In genomic region chr15:90860942-90861675, GRCh38 we compare ENCODE assay signal across 11 cellular contexts. TPM values are rescaled to one million over a fixed set of nuclear protein-coding genes. Genes with fewer than 3 reads are reported as not detected.
DNase-seq lines count a peak whose midpoint lies in the region; ATAC-seq and TF ChIP-seq lines count a peak whose summit lies in the region.
"Had no signal": no experiment of that assay in that cellular context is flagged by ENCODE, and none has a peak within 500 bp of the region (broad histone marks: within the 10 kb centered on the region; RNA-seq: fewer than 3 reads in every experiment).

No MANE protein-coding gene starts in this region.

- H3K27ac ChIP-seq in RWPE1 (no peak overlapping the region), hepatocyte (no peak overlapping the region), ascending aorta (no peak overlapping the region)
- H3K27ac ChIP-seq: neural progenitor cell had no signal

- H3K36me3 ChIP-seq in hepatocyte (replicated peaks; ENCODE audit: insufficient read depth, low read depth) (no peaks in the 10 kb centered on the region), ascending aorta (no peaks in the 10 kb centered on the region)
- H3K36me3 ChIP-seq: neural progenitor cell had no signal

- no peak for TF ChIP-seq CTCF in RWPE1 (conservative IDR thresholded peaks at IDR 0.05; ENCODE audit: low read depth)
- TF ChIP-seq CTCF in hepatocyte (IDR thresholded peaks at IDR 0.05; ENCODE audit: poor library complexity), result no peak
- no peak for TF ChIP-seq CTCF in ascending aorta (IDR thresholded peaks at IDR 0.05)

- H3K4me3 ChIP-seq in hepatocyte, result no peak overlapping the region
- H3K4me3 ChIP-seq in ascending aorta, result no peak overlapping the region
- H3K4me3 ChIP-seq: neural progenitor cell had no signal

- H3K9me3 ChIP-seq in hepatocyte (ENCODE audit: low read depth) (no peaks in the 10 kb centered on the region), ascending aorta (no peaks in the 10 kb centered on the region)
- H3K9me3 ChIP-seq: Caco-2 had no signal

- DNase-seq in DMS53 treated with DMSO at 0.1 percent for 48 hours (lab: John Stamatoyannopoulos, UW; ENCODE audit: unreplicated experiment) (peak; percentile 93), NCI-H1417 treated with DMSO at 0.1 percent for 48 hours (lab: John Stamatoyannopoulos, UW) (peak; percentile 89), RWPE1 (ENCODE audit: low spot score) (peak; percentile 73), hepatocyte (ENCODE audit: low spot score) (peak; percentile 43), ascending aorta (ENCODE audit: low spot score in 2 of 2) (no peak)
- no peak for DNase-seq in activated T-cell treated with anti-CD3 and anti-CD28 coated beads, Interleukin-2, amount 50 U/mL, for 1 hour

- H3K27me3 ChIP-seq in hepatocyte, result no peaks in the 10 kb centered on the region
- H3K27me3 ChIP-seq in ascending aorta, result no peaks in the 10 kb centered on the region
- H3K27me3 ChIP-seq: neural progenitor cell had no signal

- POLR2A ChIA-PET in RWPE1 (lab: Yijun Ruan, JAX; ENCODE audit: low non-redundant PET), result no interaction called here

- 74% methylated on average over 14 of the region's 14 CpGs for WGBS in hepatocyte (ENCODE audit: low lambda C conversion rate, missing lambda C conversion rate)

- H3K4me1 ChIP-seq in hepatocyte (ENCODE audit: insufficient read depth) (peaks cover 6% of the 10 kb centered on the region), ascending aorta (no peaks in the 10 kb centered on the region)

- no peaks in the 10 kb centered on the region for H4K20me1 ChIP-seq in hepatocyte (ENCODE audit: insufficient read depth, poor library complexity, severe bottlenecking)

- ATAC-seq in GM21825 (IDR thresholded peaks at IDR 0.05; ENCODE audit: unreplicated experiment), result no peak
- no peak for ATAC-seq in GM18502 (IDR thresholded peaks at IDR 0.05; ENCODE audit: poor library complexity, unreplicated experiment)
- ATAC-seq: activated CD4-positive, CD25-positive, alpha-beta regulatory T cell treated with anti-CD3 and anti-CD28 coated beads, Interleukin-2, amount 50 U/mL, for 24 hours had no signal

- CTCF ChIA-PET in RWPE1 (lab: Yijun Ruan, JAX), result no interaction called here

- no peaks in the 10 kb centered on the region for H3K79me2 ChIP-seq in hepatocyte

- no peak overlapping the region for H3K4me2 ChIP-seq in hepatocyte
- H3K4me2 ChIP-seq: neural progenitor cell had no signal

- no peak overlapping the region for H2AFZ ChIP-seq in hepatocyte
- H2AFZ ChIP-seq: neural progenitor cell had no signal

- intact Hi-C loops in ascending aorta (cut with DNase I), result no loop called here

- H3K9me2 ChIP-seq in hepatocyte (replicated peaks; ENCODE audit: insufficient read depth), result no peaks in the 10 kb centered on the region

RNA-seq across cellular contexts. Expression of gene FURIN, which starts 7.3 kb away (rescaled TPM):
- 62.6 and 67.9 TPM in 2 replicates for total RNA-seq in hepatocyte
- 84.6 and 98.9 TPM in 2 replicates for polyA plus RNA-seq in hepatocyte
- 86.3 TPM for total RNA-seq in ascending aorta

RNA-seq across cellular contexts. Expression of gene FES, which starts 23.2 kb away (rescaled TPM):
- total RNA-seq in hepatocyte (5.7 and 13.5 TPM in 2 replicates), ascending aorta (65.1 TPM)
- polyA plus RNA-seq in hepatocyte, result 7.3 and 11.0 TPM in 2 replicates

RNA-seq across cellular contexts. Expression of gene MAN2A2, which starts 42.0 kb away (rescaled TPM):
- total RNA-seq in hepatocyte (8.3 and 11.2 TPM in 2 replicates), ascending aorta (90.4 TPM)
- polyA plus RNA-seq in hepatocyte, result 32.7 and 44.5 TPM in 2 replicates

Comparison
In these comparisons a context has a peak if more than half of its experiments do, and no peak if none do; other contexts are left out.
1. DNase-seq: peak in DMS53 treated with DMSO at 0.1 percent for 48 hours (single experiment), NCI-H1417 treated with DMSO at 0.1 percent for 48 hours (single experiment), RWPE1 (single experiment) and hepatocyte (single experiment); none in ascending aorta (0 of 2) and activated T-cell treated with anti-CD3 and anti-CD28 coated beads, Interleukin-2, amount 50 U/mL, for 1 hour (single experiment).